In genomic region chr2:9262671-9263171, GRCh38 we compare ENCODE assay signal across 1 cellular context.
TF ChIP-seq lines count a peak whose summit lies in the region.

No MANE protein-coding gene starts in this region.

TF ChIP-seq in IMR-90, 13 proteins besides CTCF, POLR2A, EP300 and RAD21:
- TF ChIP-seq USF2 (IDR thresholded peaks at IDR 0.05; ENCODE audit: low read depth, low read length), result no peak
- no peak for TF ChIP-seq RCOR1 (IDR thresholded peaks at IDR 0.05; ENCODE audit: insufficient replicate concordance, low read length)
- no peak for TF ChIP-seq CEBPB (IDR thresholded peaks at IDR 0.05; ENCODE audit: low read depth, low read length)
- no peak for TF ChIP-seq ELK1 (IDR thresholded peaks at IDR 0.05; ENCODE audit: borderline replicate concordance, low read depth, low read length)
- TF ChIP-seq RFX5 (IDR thresholded peaks at IDR 0.05; ENCODE audit: low read depth, low read length), result no peak
- no peak for TF ChIP-seq BHLHE40 (IDR thresholded peaks at IDR 0.05; ENCODE audit: low read depth, low read length)
- TF ChIP-seq MAFK (IDR thresholded peaks at IDR 0.05; ENCODE audit: low read depth, low read length), result no peak
- no peak for TF ChIP-seq CHD1 (IDR thresholded peaks at IDR 0.05; ENCODE audit: low read depth, low read length)
- TF ChIP-seq NFE2L2 (IDR thresholded peaks at IDR 0.05; ENCODE audit: low read depth, low read length), result no peak
- no peak for TF ChIP-seq SMC3 (IDR thresholded peaks at IDR 0.05; ENCODE audit: low read depth, low read length)
- TF ChIP-seq FOS (IDR thresholded peaks at IDR 0.05; ENCODE audit: low read depth, low read length), result no peak
TF ChIP-seq in IMR-90: peak in this region for 0.
